Comparison of ENCODE assay signal across 10 cellular contexts in genomic region chr2:28691774-28692281, GRCh38. TPM values are rescaled to one million over a fixed set of nuclear protein-coding genes. Genes with fewer than 3 reads are reported as not detected.
DNase-seq lines count a peak whose midpoint lies in the region; ATAC-seq and TF ChIP-seq lines count a peak whose summit lies in the region.
"Had no signal": no experiment of that assay in that cellular context is flagged by ENCODE, and none has a peak within 500 bp of the region (broad histone marks: within the 10 kb centered on the region; RNA-seq: fewer than 3 reads in every experiment).

No MANE protein-coding gene starts in this region.

- H3K27me3 ChIP-seq in MG63 (no peaks in the 10 kb centered on the region), esophagus (ENCODE audit: control insufficient read depth in 1 of 2, insufficient read depth in 2 of 2, low read length in 2 of 2) (no peaks in the 10 kb centered on the region)

- H3K36me3 Mint-ChIP-seq in T-helper 2 cell treated with Interferon-gamma antibody and Interleukin-4, amounts not matched to agents 5 μg/mL and 100 μg/mL, for 36 hours (ENCODE audit: low read depth) = no peaks in the 10 kb centered on the region

- H3K4me3 ChIP-seq in MG63 = no peak overlapping the region
- no peak overlapping the region for H3K4me3 ChIP-seq in esophagus (ENCODE audit: low read depth in 1 of 2, low read length in 2 of 2)
- no peak overlapping the region for H3K4me3 ChIP-seq in mucosa of descending colon
- H3K4me3 ChIP-seq in coronary artery = no peak overlapping the region

- peaks cover 3 to 8% of the 10 kb centered on the region in 2 donors for H3K4me1 ChIP-seq in esophagus (ENCODE audit: control insufficient read depth in 2 of 2, insufficient read depth in 2 of 2, low read length in 1 of 2)
- peaks cover 4% of the 10 kb centered on the region for H3K4me1 ChIP-seq in mucosa of descending colon (ENCODE audit: low read depth)

- H3K27ac Mint-ChIP-seq in T-helper 2 cell treated with Interferon-gamma antibody and Interleukin-4, amounts not matched to agents 5 μg/mL and 100 μg/mL, for 36 hours = no peak overlapping the region
- H3K27ac Mint-ChIP-seq: dendritic cell treated with granulocyte-macrophage colony-stimulating factor and Interleukin-4, amounts not matched to agents 40 ng/mL and 50 ng/mL, for 4 days had no signal

- H3K36me3 ChIP-seq in MG63 (no peaks in the 10 kb centered on the region), esophagus (ENCODE audit: control insufficient read depth in 2 of 2, insufficient read depth in 2 of 2, low read length in 1 of 2) (no peaks in the 10 kb centered on the region), mucosa of descending colon (ENCODE audit: low read depth) (no peaks in the 10 kb centered on the region)

- no peaks in the 10 kb centered on the region for H3K9me3 Mint-ChIP-seq in T-helper 2 cell treated with Interferon-gamma antibody and Interleukin-4, amounts not matched to agents 5 μg/mL and 100 μg/mL, for 36 hours

- no peaks in the 10 kb centered on the region for H3K27me3 Mint-ChIP-seq in T-helper 2 cell treated with Interferon-gamma antibody and Interleukin-4, amounts not matched to agents 5 μg/mL and 100 μg/mL, for 36 hours (ENCODE audit: low read depth)
- H3K27me3 Mint-ChIP-seq: dendritic cell treated with granulocyte-macrophage colony-stimulating factor and Interleukin-4, amounts not matched to agents 40 ng/mL and 50 ng/mL, for 4 days had no signal

- no peaks in the 10 kb centered on the region for H3K4me1 Mint-ChIP-seq in T-helper 2 cell treated with Interferon-gamma antibody and Interleukin-4, amounts not matched to agents 5 μg/mL and 100 μg/mL, for 36 hours (ENCODE audit: low read depth)

- intact Hi-C loops in mucosa of descending colon (cut with DNase I, micrococcal nuclease) = no loop called here

- H3K27ac ChIP-seq in esophagus (ENCODE audit: low read depth in 2 of 2, low read length in 1 of 2) = peak overlapping the region; percentile 18 to 79
- H3K27ac ChIP-seq in coronary artery = no peak overlapping the region

- no peak overlapping the region for H3K4me3 Mint-ChIP-seq in T-helper 2 cell treated with Interferon-gamma antibody and Interleukin-4, amounts not matched to agents 5 μg/mL and 100 μg/mL, for 36 hours
- H3K4me3 Mint-ChIP-seq: dendritic cell treated with granulocyte-macrophage colony-stimulating factor and Interleukin-4, amounts not matched to agents 40 ng/mL and 50 ng/mL, for 4 days had no signal

- POLR2A ChIA-PET in GM10248 (lab: Yijun Ruan, JAX) = no interaction called here

- 54 to 55% methylated on average over 6 of the region's 6 CpGs for WGBS in esophagus, 2 donors

- ATAC-seq in mucosa of descending colon = peak; percentile 40

- CTCF ChIA-PET in GM10248 (lab: Yijun Ruan, JAX) = no interaction called here

- TF ChIP-seq CTCF in mucosa of descending colon (IDR thresholded peaks at IDR 0.05) (no peak), coronary artery (IDR thresholded peaks at IDR 0.05) (no peak), GM10248 (IDR thresholded peaks at IDR 0.05; ENCODE audit: control extremely low read depth, extremely low read depth, low read depth, missing control alignments) (no peak)

- DNase-seq in AG08396 (ENCODE audit: low spot score) (peak; percentile 78), MG63 (peak; percentile 77), mucosa of descending colon (no peak), coronary artery (ENCODE audit: low spot score) (no peak), CD1c-positive myeloid dendritic cell (ENCODE audit: extremely low spot score) (no peak), GM10248 (ENCODE audit: extremely low spot score) (no peak)
- no peak for DNase-seq in T-helper 2 cell treated with Interferon-gamma antibody and Interleukin-4, amounts not matched to agents 5 μg/mL and 100 μg/mL, for 36 hours (ENCODE audit: low spot score)
- DNase-seq: NCI-H524 treated with DMSO at 0.1 percent for 48 hours had no signal

- no peaks in the 10 kb centered on the region for H3K9me3 ChIP-seq in MG63
- H3K9me3 ChIP-seq in esophagus (ENCODE audit: control insufficient read depth in 2 of 2, insufficient read depth in 1 of 2, low read depth in 1 of 2, low read length in 1 of 2) = no peaks in the 10 kb centered on the region
- H3K9me3 ChIP-seq in mucosa of descending colon = no peaks in the 10 kb centered on the region

RNA-seq across cellular contexts. Expression of gene PPP1CB, which starts 59.8 kb away (rescaled TPM):
- total RNA-seq in MG63 (2014; rRNA removed; shearing (Covaris generic); ENCODE audit: low replicate concordance) = 108 and 180 TPM in 2 replicates
- polyA plus RNA-seq in esophagus = 100 to 1,000 TPM; 104 to 140 TPM
- total RNA-seq in mucosa of descending colon = 100 to 1,000 TPM; 302 to 439 (median 308) TPM

Comparison
In these comparisons a context has a peak if more than half of its experiments do, and no peak if none do; other contexts are left out.
1. DNase-seq: peak in AG08396 (single experiment) and MG63 (single experiment); none in mucosa of descending colon (0 of 3), coronary artery (single experiment), CD1c-positive myeloid dendritic cell (single experiment), T-helper 2 cell treated with Interferon-gamma antibody and Interleukin-4, amounts not matched to agents 5 μg/mL and 100 μg/mL, for 36 hours (single experiment) and GM10248 (single experiment).
2. H3K27ac ChIP-seq: peak in esophagus (2 of 2); none in coronary artery (0 of 2).